Comparison of ENCODE assay signal across 31 cellular contexts in the genomic region with DNA sequence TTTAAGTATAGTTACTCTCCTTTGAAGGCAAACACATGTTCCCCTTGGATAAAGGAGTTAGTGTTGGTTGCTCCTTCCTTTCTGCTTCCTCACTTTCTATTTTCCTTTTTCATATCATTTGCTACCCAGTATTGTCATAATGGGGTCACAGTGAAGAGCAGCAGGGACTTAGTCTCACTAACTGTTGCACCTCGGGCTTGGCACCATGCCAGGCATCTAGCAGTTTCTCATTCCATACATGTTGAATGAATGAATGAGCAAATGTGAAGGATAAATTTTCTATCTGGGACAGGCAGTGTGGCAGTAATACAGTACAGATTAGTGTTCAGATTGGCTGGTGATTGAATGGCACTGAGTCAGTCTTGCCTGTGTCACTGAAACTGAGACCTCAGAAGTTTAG. TPM values are rescaled to one million over a fixed set of nuclear protein-coding genes. Genes with fewer than 3 reads are reported as not detected.
"Had no signal": no experiment of that assay in that cellular context is flagged by ENCODE, and none has a peak within 500 bp of the region (broad histone marks: within the 10 kb centered on the region; RNA-seq: fewer than 3 reads in every experiment).

No MANE protein-coding gene starts in this region.

- H3K27ac ChIP-seq: brain microvascular endothelial cell, ovary, prostate gland, tibial nerve, WERI-Rb-1 had no signal

- DNase-seq: activated CD4-positive, alpha-beta memory T cell treated with anti-CD3 and anti-CD28 coated beads, Interleukin-2, amount 10 ng/mL, durations not matched to agents 7 days and 5 days; activated CD4-positive, alpha-beta T cell treated with anti-CD3 and anti-CD28 coated beads, Interleukin-2, amount 10 ng/mL, durations not matched to agents 24 days and 14 days; activated CD8-positive, alpha-beta memory T cell treated with anti-CD3 and anti-CD28 coated beads, Interleukin-2, amount 50 U/mL, for 48 hours; activated gamma-delta T cell; activated naive CD4-positive, alpha-beta T cell treated with anti-CD3 and anti-CD28 coated beads, Interleukin-2, amount 50 U/mL, for 16 hours; activated T-cell treated with anti-CD3 and anti-CD28 coated beads, Interleukin-2, amount 50 U/mL, for 24 hours; amniotic stem cell; brain microvascular endothelial cell; central memory CD4-positive, alpha-beta T cell; endodermal cell; foreskin fibroblast; head of caudate nucleus; hippocampal formation; left colon; mammary epithelial cell; naive B cell; nephron progenitor cell; ovary; retina; stimulated activated CD4-positive, alpha-beta T cell treated with anti-CD3 and anti-CD28 coated beads, Interleukin-2, amount 100 ng/mL, for 48 hours; stimulated activated naive CD4-positive, alpha-beta T cell treated with Interleukin-2 at 50 U/mL for 16 hours; WERI-Rb-1 had no signal

- H3K4me1 ChIP-seq: prostate gland, tibial nerve had no signal

- H3K36me3 Mint-ChIP-seq: naive B cell had no signal

- H3K4me3 ChIP-seq: ovary, prostate gland, tibial nerve had no signal

- H3K27ac Mint-ChIP-seq: activated CD4-positive, alpha-beta memory T cell treated with anti-CD3 and anti-CD28 coated beads, Interleukin-2, amount 10 ng/mL, durations not matched to agents 7 days and 5 days; activated CD4-positive, alpha-beta T cell treated with anti-CD3 and anti-CD28 coated beads, Interleukin-2, amount 10 ng/mL, durations not matched to agents 24 days and 14 days; activated T-cell treated with anti-CD3 and anti-CD28 coated beads, Interleukin-2, amount 50 U/mL, for 24 hours; endodermal cell; nephron progenitor cell; T-helper 2 cell treated with Interferon-gamma antibody and Interleukin-4, amounts not matched to agents 5 μg/mL and 100 μg/mL, for 36 hours had no signal

- H3K27me3 Mint-ChIP-seq: activated CD4-positive, alpha-beta memory T cell treated with anti-CD3 and anti-CD28 coated beads, Interleukin-2, amount 10 ng/mL, durations not matched to agents 7 days and 5 days had no signal

- H3K4me3 Mint-ChIP-seq: activated CD4-positive, alpha-beta memory T cell treated with anti-CD3 and anti-CD28 coated beads, Interleukin-2, amount 10 ng/mL, durations not matched to agents 7 days and 5 days; activated CD4-positive, alpha-beta T cell treated with anti-CD3 and anti-CD28 coated beads, Interleukin-2, amount 10 ng/mL, durations not matched to agents 24 days and 14 days; activated T-cell treated with anti-CD3 and anti-CD28 coated beads, Interleukin-2, amount 50 U/mL, for 24 hours; endodermal cell; naive B cell; nephron progenitor cell; T-helper 2 cell treated with Interferon-gamma antibody and Interleukin-4, amounts not matched to agents 5 μg/mL and 100 μg/mL, for 36 hours had no signal

- ATAC-seq: activated CD4-positive, CD25-positive, alpha-beta regulatory T cell treated with anti-CD3 and anti-CD28 coated beads, Interleukin-2, amount 50 U/mL, for 24 hours; esophagus mucosa; left colon had no signal

- H3K9me3 ChIP-seq: ovary, prostate gland, tibial nerve had no signal

- H3K27me3 ChIP-seq: brain microvascular endothelial cell, ovary, tibial nerve had no signal

- H3K4me1 Mint-ChIP-seq: activated CD4-positive, alpha-beta memory T cell treated with anti-CD3 and anti-CD28 coated beads, Interleukin-2, amount 10 ng/mL, durations not matched to agents 7 days and 5 days; activated CD4-positive, alpha-beta T cell treated with anti-CD3 and anti-CD28 coated beads, Interleukin-2, amount 10 ng/mL, durations not matched to agents 24 days and 14 days; naive B cell had no signal

- H3K36me3 ChIP-seq: brain microvascular endothelial cell, ovary, prostate gland, tibial nerve, WERI-Rb-1 had no signal

- H3K9me3 Mint-ChIP-seq: activated CD4-positive, alpha-beta memory T cell treated with anti-CD3 and anti-CD28 coated beads, Interleukin-2, amount 10 ng/mL, durations not matched to agents 7 days and 5 days; activated CD4-positive, alpha-beta T cell treated with anti-CD3 and anti-CD28 coated beads, Interleukin-2, amount 10 ng/mL, durations not matched to agents 24 days and 14 days; activated T-cell treated with anti-CD3 and anti-CD28 coated beads, Interleukin-2, amount 50 U/mL, for 24 hours; endodermal cell; nephron progenitor cell; T-helper 2 cell treated with Interferon-gamma antibody and Interleukin-4, amounts not matched to agents 5 μg/mL and 100 μg/mL, for 36 hours had no signal

RNA-seq across cellular contexts. Expression of a gene that starts 55.6 kb away (rescaled TPM):
- total RNA-seq: liver, temporal lobe, tibial nerve, ureter had no signal
- polyA plus RNA-seq: keratinocyte, ovary had no signal
